2 cellular contexts compared by ENCODE assay signal in genomic region chr12:30874455-30875313, GRCh38.
TF ChIP-seq lines count a peak whose summit lies in the region.

No MANE protein-coding gene starts in this region.

TF ChIP-seq in SK-N-SH, 30 proteins besides CTCF, POLR2A, EP300 and RAD21 (continued from another document):
- TF ChIP-seq, protein P1, sequence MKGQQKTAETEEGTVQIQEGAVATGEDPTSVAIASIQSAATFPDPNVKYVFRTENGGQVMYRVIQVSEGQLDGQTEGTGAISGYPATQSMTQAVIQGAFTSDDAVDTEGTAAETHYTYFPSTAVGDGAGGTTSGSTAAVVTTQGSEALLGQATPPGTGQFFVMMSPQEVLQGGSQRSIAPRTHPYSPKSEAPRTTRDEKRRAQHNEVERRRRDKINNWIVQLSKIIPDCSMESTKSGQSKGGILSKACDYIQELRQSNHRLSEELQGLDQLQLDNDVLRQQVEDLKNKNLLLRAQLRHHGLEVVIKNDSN (IDR thresholded peaks at IDR 0.05; ENCODE audit: borderline replicate concordance, low read depth) = no peak
- no peak for TF ChIP-seq POLR2AphosphoS5 (IDR thresholded peaks at IDR 0.05; ENCODE audit: low read depth, low read length)
- no peak for TF ChIP-seq TCF12 (IDR thresholded peaks at IDR 0.05)
- TF ChIP-seq RXRA (IDR thresholded peaks at IDR 0.05; ENCODE audit: borderline replicate concordance, low read depth) = no peak
- no peak for TF ChIP-seq ELF1 (IDR thresholded peaks at IDR 0.05)
- no peak for TF ChIP-seq IRF3 (IDR thresholded peaks at IDR 0.05; ENCODE audit: low read depth, low read length)
- TF ChIP-seq, protein P2, sequence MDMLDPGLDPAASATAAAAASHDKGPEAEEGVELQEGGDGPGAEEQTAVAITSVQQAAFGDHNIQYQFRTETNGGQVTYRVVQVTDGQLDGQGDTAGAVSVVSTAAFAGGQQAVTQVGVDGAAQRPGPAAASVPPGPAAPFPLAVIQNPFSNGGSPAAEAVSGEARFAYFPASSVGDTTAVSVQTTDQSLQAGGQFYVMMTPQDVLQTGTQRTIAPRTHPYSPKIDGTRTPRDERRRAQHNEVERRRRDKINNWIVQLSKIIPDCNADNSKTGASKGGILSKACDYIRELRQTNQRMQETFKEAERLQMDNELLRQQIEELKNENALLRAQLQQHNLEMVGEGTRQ (IDR thresholded peaks at IDR 0.05; ENCODE audit: borderline replicate concordance, low read depth, low read length) = no peak
- TF ChIP-seq NFIC (IDR thresholded peaks at IDR 0.05; ENCODE audit: borderline replicate concordance) = no peak
- TF ChIP-seq, protein P3, sequence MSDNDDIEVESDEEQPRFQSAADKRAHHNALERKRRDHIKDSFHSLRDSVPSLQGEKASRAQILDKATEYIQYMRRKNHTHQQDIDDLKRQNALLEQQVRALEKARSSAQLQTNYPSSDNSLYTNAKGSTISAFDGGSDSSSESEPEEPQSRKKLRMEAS (IDR thresholded peaks at IDR 0.05; ENCODE audit: low read depth) = no peak
- TF ChIP-seq FOXJ3 (CRISPR knock-in tag; IDR thresholded peaks at IDR 0.05) = no peak
- no peak for TF ChIP-seq TEAD4 (IDR thresholded peaks at IDR 0.05; ENCODE audit: borderline replicate concordance, insufficient read depth)
- TF ChIP-seq MXI1 (IDR thresholded peaks at IDR 0.05; ENCODE audit: low read depth, low read length) = no peak
- TF ChIP-seq, protein P4, sequence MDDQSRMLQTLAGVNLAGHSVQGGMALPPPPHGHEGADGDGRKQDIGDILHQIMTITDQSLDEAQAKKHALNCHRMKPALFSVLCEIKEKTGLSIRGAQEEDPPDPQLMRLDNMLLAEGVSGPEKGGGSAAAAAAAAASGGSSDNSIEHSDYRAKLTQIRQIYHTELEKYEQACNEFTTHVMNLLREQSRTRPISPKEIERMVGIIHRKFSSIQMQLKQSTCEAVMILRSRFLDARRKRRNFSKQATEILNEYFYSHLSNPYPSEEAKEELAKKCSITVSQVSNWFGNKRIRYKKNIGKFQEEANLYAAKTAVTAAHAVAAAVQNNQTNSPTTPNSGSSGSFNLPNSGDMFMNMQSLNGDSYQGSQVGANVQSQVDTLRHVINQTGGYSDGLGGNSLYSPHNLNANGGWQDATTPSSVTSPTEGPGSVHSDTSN (IDR thresholded peaks at IDR 0.05) = no peak

TF ChIP-seq in SK-N-SH treated with all-trans-retinoic acid at 6 μM for 48 hours, 23 proteins besides CTCF, POLR2A, EP300 and RAD21 (continued from another document):
- TF ChIP-seq TSHZ2 (CRISPR knock-in tag; IDR thresholded peaks at IDR 0.05) (no peak), CSRNP3 (CRISPR knock-in tag; IDR thresholded peaks at IDR 0.05) (no peak), ZNF70 (CRISPR knock-in tag; IDR thresholded peaks at IDR 0.05) (no peak), ESRRG (CRISPR knock-in tag; IDR thresholded peaks at IDR 0.05) (no peak)
